ENCODE assay signal across 8 cellular contexts in the genomic region with DNA sequence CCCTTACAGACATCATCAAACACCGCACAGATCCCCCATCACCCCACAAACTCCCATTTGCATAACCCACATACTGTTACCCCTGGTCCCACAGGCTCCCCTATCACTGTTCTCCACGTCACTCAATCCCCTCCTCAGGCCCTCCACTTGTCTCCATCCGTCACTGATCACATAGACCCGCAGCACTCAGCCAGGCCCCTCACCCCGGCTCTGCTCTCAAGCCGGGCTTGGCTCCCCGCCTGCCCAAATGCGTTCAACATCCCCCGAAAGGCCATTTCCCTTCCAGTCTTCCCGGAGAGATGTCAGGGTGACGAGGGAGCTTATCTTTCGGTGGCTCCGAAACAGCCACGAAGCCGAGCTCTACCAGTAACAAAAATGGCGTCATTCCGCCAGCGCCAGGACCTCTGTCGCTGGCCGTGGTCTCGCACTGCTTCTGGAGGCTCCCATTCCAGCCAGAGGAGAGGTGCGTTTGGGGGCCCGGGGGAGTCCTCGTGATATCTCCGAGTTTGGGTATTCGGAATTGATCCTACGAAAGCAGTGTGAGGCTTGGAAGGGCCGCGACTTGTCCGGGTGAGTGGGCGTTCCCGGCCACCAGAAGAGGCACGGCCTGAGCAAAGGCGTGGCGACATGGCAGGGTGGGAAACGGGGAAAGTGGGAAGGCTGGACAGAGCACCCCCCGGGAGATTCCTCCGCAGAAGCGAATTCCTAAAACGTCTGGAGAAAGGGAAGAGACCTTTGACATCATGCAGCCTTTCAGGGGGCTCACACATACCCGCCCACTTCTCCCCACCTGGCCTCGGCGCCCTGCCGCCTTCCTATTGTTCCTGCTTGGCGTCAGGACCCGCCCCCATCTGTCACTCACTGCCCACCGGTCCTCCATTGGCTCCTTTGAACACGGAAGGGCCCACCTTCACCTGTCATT. TPM values are rescaled to one million over a fixed set of nuclear protein-coding genes. Genes with fewer than 3 reads are reported as not detected.
DNase-seq lines count a peak whose midpoint lies in the region; ATAC-seq and FAIRE-seq lines count a peak whose summit lies in the region.

A gene (minus strand): TSS at position 577 of the 922 bp plus-strand sequence. CDS start 4,754 bp downstream, outside the sequence.

- no peak for FAIRE-seq in RCC 7860 (lab: Jason Lieb, UNC)

- ATAC-seq in GM18519 (IDR thresholded peaks at IDR 0.05; ENCODE audit: low FRiP score, unreplicated experiment), result peak; percentile 77
- ATAC-seq in HG03066 (IDR thresholded peaks at IDR 0.05; ENCODE audit: low read depth, unreplicated experiment), result peak; percentile 85

- DNase-seq in NCI-H524 treated with DMSO at 0.1 percent for 48 hours (lab: John Stamatoyannopoulos, UW), result peak; percentile 40
- DNase-seq in activated CD8-positive, alpha-beta memory T cell treated with anti-CD3 and anti-CD28 coated beads, Interleukin-2, amount 50 U/mL, for 48 hours, result peak; percentile 72
- peak; percentile 19 for DNase-seq in epidermal melanocyte (ENCODE audit: insufficient read length, low spot score)
- DNase-seq in stimulated activated CD8-positive, alpha-beta memory T cell treated with anti-CD3 and anti-CD28 coated beads, Interleukin-15, amount 100 ng/mL, for 4 hours (ENCODE audit: low read depth in 2 of 2), result peak; percentile 36 to 41
- no peak for DNase-seq in RCC 7860 (ENCODE audit: low spot score)

- no peaks in the 10 kb centered on the region for H3K27me3 ChIP-seq in mononuclear cell (ENCODE audit: insufficient read depth, low read length)

- peak within 1 kb of the TSS; percentile 71 for H3K4me3 ChIP-seq in mononuclear cell (ENCODE audit: low read length)

- H3K9me3 ChIP-seq in mononuclear cell (ENCODE audit: low read depth, low read length), result no peaks in the 10 kb centered on the region

- H3K4me1 ChIP-seq in mononuclear cell (ENCODE audit: insufficient read depth, low read length), result no peaks in the 10 kb centered on the region

RNA-seq across cellular contexts. Expression of the gene that starts here (rescaled TPM):
- 1.6 TPM for total RNA-seq in mononuclear cell
